1 cellular context compared by ENCODE assay signal in genomic region chr10:48291190-48291589, GRCh38.
TF ChIP-seq lines count a peak whose summit lies in the region.

No MANE protein-coding gene starts in this region.

TF ChIP-seq in K562, 482 proteins besides CTCF, POLR2A, EP300 and RAD21 (continued from another document and continues in another):
- TF ChIP-seq PHF8 (IDR thresholded peaks at IDR 0.05; ENCODE audit: borderline replicate concordance, low read length) (no peak), MLX (CRISPR knock-in tag; conservative IDR thresholded peaks at IDR 0.05) (no peak), ZNF398 (CRISPR knock-in tag; IDR thresholded peaks at IDR 0.05) (no peak), REST (CRISPR knock-in tag; IDR thresholded peaks at IDR 0.05; ENCODE audit: low read depth) (no peak), CCAR2 (IDR thresholded peaks at IDR 0.05; ENCODE audit: low read depth, low read length) (no peak), KAT7 (CRISPR knock-in tag; IDR thresholded peaks at IDR 0.05; ENCODE audit: borderline replicate concordance) (no peak), ZSCAN29 (IDR thresholded peaks at IDR 0.05) (no peak), POU5F1 (IDR thresholded peaks at IDR 0.05; ENCODE audit: borderline replicate concordance, low read depth, low read length, partially characterized antibody) (no peak), TBP (optimal IDR thresholded peaks at IDR 0.05; ENCODE audit: low read depth, low read length) (no peak), SRSF9 (IDR thresholded peaks at IDR 0.05; ENCODE audit: borderline replicate concordance, low read depth, low read length) (no peak), MECOM (CRISPR knock-in tag; IDR thresholded peaks at IDR 0.05) (peak; percentile 88), TSC22D4 (tag; IDR thresholded peaks at IDR 0.05) (no peak), C11orf30 (IDR thresholded peaks at IDR 0.05; ENCODE audit: low read depth) (no peak), KDM1A (IDR thresholded peaks at IDR 0.05) (peak in 1 of 2 experiments; percentile 39; a peak in 1 of 4 replicates), SFPQ (IDR thresholded peaks at IDR 0.05; ENCODE audit: low read depth, low read length) (no peak), RFX1 (IDR thresholded peaks at IDR 0.05) (no peak), ZBTB11 (CRISPR knock-in tag; IDR thresholded peaks at IDR 0.05) (no peak), YBX1 (IDR thresholded peaks at IDR 0.05) (no peak), MEIS2 (IDR thresholded peaks at IDR 0.05; ENCODE audit: partially characterized antibody) (peak; percentile 66), RAD51 (IDR thresholded peaks at IDR 0.05; ENCODE audit: borderline replicate concordance, low read depth) (no peak), SMARCE1 (IDR thresholded peaks at IDR 0.05) (0 out of 2 replicates have a peak, but pooled peaks have one; percentile 22), ZNF655 (CRISPR knock-in tag; IDR thresholded peaks at IDR 0.05) (no peak), ZNF263 (CRISPR knock-in tag; IDR thresholded peaks at IDR 0.05; ENCODE audit: borderline replicate concordance) (no peak), SIN3B (IDR thresholded peaks at IDR 0.05; ENCODE audit: low read depth) (no peak), ZNF143 (CRISPR knock-in tag; IDR thresholded peaks at IDR 0.05) (no peak), U2AF2 (optimal IDR thresholded peaks at IDR 0.05; ENCODE audit: low read depth, low read length) (no peak), ZNF644 (tag; IDR thresholded peaks at IDR 0.05; ENCODE audit: low read depth) (no peak), CBFA2T3 (IDR thresholded peaks at IDR 0.05) (peak; percentile 56), ZBTB9 (CRISPR knock-in tag; IDR thresholded peaks at IDR 0.05) (no peak), NUFIP1 (IDR thresholded peaks at IDR 0.05; ENCODE audit: partially characterized antibody) (no peak), FOXA1 (IDR thresholded peaks at IDR 0.05; ENCODE audit: borderline replicate concordance) (no peak), SAFB2 (IDR thresholded peaks at IDR 0.05; ENCODE audit: borderline replicate concordance, low read depth, low read length, severe bottlenecking) (no peak), CTCFL (IDR thresholded peaks at IDR 0.05; ENCODE audit: borderline replicate concordance, insufficient read depth, low read depth, low read length, poor library complexity, severe bottlenecking) (no peak), ZNF232 (CRISPR knock-in tag; IDR thresholded peaks at IDR 0.05) (no peak), IRF1 (CRISPR knock-in tag; IDR thresholded peaks at IDR 0.05; ENCODE audit: borderline replicate concordance) (no peak), ARHGAP35 (IDR thresholded peaks at IDR 0.05; ENCODE audit: partially characterized antibody) (no peak), ZNF512 (tag; IDR thresholded peaks at IDR 0.05) (no peak), MAFK (IDR thresholded peaks at IDR 0.05; ENCODE audit: low read length) (no peak)
